21 cellular contexts compared by ENCODE assay signal in the genomic region with DNA sequence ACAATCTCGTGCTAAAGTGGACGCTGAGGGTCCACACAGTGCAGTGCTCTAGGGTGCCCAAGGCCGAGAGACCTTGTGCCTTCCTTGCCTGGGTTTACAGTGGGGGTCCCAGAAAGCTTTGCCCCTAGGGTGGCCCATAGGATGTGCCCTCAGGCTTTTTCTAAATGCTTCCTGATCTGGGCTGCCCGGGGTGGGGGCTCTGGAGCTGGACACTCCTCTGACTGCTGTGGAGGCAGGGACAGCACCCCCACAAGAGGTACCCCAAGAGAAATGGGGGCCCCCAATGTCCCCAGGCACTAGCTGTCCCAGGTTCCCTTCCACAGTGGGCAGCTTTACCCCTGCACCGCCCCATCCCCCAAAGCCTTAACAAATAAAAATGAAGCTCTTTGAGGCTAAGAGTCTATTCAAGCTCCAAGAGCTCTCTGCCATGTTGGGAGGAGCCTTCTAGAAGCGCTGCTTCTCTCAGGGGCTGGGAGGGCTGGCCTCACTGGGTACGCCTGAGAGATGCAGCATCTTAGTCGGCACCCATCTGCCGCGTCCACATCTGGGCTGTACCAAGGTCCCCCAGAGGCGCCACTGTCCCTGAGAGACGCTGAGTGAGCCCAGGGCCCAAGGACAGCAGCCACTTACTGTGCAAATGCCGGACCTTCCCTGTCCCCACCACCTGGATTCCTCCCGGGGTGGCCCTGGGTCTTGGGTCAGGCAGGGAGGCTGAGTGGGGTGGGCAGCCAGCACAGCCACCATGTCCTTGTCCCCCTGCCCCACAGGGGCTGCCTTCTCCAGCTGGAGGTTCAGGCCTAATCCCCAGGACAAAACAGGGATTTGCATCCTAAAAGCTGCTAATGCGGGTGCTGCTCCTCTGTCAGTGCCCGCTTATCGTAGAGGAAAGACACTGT. TPM values are rescaled to one million over a fixed set of nuclear protein-coding genes. Genes with fewer than 3 reads are reported as not detected.
DNase-seq lines count a peak whose midpoint lies in the region; ATAC-seq and TF ChIP-seq lines count a peak whose summit lies in the region.
"Had no signal": no experiment of that assay in that cellular context is flagged by ENCODE, and none has a peak within 500 bp of the region (broad histone marks: within the 10 kb centered on the region; RNA-seq: fewer than 3 reads in every experiment).

No MANE protein-coding gene starts in this region.

- no peak for TF ChIP-seq CTCF in esophagus squamous epithelium (IDR thresholded peaks at IDR 0.05)
- no peak for TF ChIP-seq CTCF in neural progenitor cell (IDR thresholded peaks at IDR 0.05)
- TF ChIP-seq CTCF in foreskin keratinocyte (conservative IDR thresholded peaks at IDR 0.05) = no peak

- intact Hi-C loops in Right ventricle myocardium superior (cut with DNase I) = no loop called here
- intact Hi-C loops in cardiac septum (cut with DNase I) = no loop called here
- intact Hi-C loops in esophagus squamous epithelium (cut with DNase I) = no loop called here

- no peak overlapping the region for H3K9ac ChIP-seq in neural progenitor cell

- H3K4me3 ChIP-seq in esophagus squamous epithelium (no peak overlapping the region), neural progenitor cell (no peak overlapping the region)
- H3K4me3 ChIP-seq: thoracic aorta had no signal

- 57 to 74% methylated on average over 8 to 10 of the region's 17 CpGs for WGBS in esophagus squamous epithelium, 2 donors

- peaks cover 7% of the 10 kb centered on the region for H3K27me3 Mint-ChIP-seq in neural progenitor cell (ENCODE audit: insufficient read depth, low read depth)
- H3K27me3 Mint-ChIP-seq: CD4-positive, alpha-beta memory T cell; naive thymus-derived CD4-positive, alpha-beta T cell had no signal

- H3K27ac Mint-ChIP-seq in neural progenitor cell = peak overlapping the region; percentile 83
- H3K27ac Mint-ChIP-seq: naive thymus-derived CD4-positive, alpha-beta T cell had no signal

- no peak overlapping the region for H3K4me3 Mint-ChIP-seq in neural progenitor cell
- H3K4me3 Mint-ChIP-seq: activated CD4-positive, alpha-beta memory T cell treated with anti-CD3 and anti-CD28 coated beads, Interleukin-2, amount 10 ng/mL, durations not matched to agents 7 days and 5 days; naive thymus-derived CD4-positive, alpha-beta T cell had no signal

- H3K9me3 ChIP-seq in esophagus squamous epithelium (no peaks in the 10 kb centered on the region), neural progenitor cell (ENCODE audit: low read depth) (no peaks in the 10 kb centered on the region)
- H3K9me3 ChIP-seq: thoracic aorta had no signal

- H3K79me2 ChIP-seq in neural progenitor cell (ENCODE audit: low read depth) = no peaks in the 10 kb centered on the region

- no peaks in the 10 kb centered on the region for H4K20me1 ChIP-seq in neural progenitor cell (ENCODE audit: low read depth)

- H3K36me3 Mint-ChIP-seq in neural progenitor cell = no peaks in the 10 kb centered on the region
- H3K36me3 Mint-ChIP-seq: CD4-positive, alpha-beta memory T cell; naive thymus-derived CD4-positive, alpha-beta T cell had no signal

- H3K27ac ChIP-seq in esophagus squamous epithelium = peak overlapping the region; percentile 47 to 71 (median 58)
- no peak overlapping the region for H3K27ac ChIP-seq in neural progenitor cell
- H3K27ac ChIP-seq in foreskin keratinocyte = no peak overlapping the region
- H3K27ac ChIP-seq: thoracic aorta had no signal

- H2AFZ ChIP-seq in neural progenitor cell (replicated peaks) = no peak overlapping the region

- H3F3A ChIP-seq in neural progenitor cell (ENCODE audit: low read depth) = peaks cover 12% of the 10 kb centered on the region

- no peaks in the 10 kb centered on the region for H3K36me3 ChIP-seq in esophagus squamous epithelium
- no peaks in the 10 kb centered on the region for H3K36me3 ChIP-seq in neural progenitor cell
- H3K36me3 ChIP-seq: thoracic aorta had no signal

- H3K9me3 Mint-ChIP-seq in neural progenitor cell = no peaks in the 10 kb centered on the region
- H3K9me3 Mint-ChIP-seq: activated CD4-positive, alpha-beta memory T cell treated with anti-CD3 and anti-CD28 coated beads, Interleukin-2, amount 10 ng/mL, durations not matched to agents 7 days and 5 days; CD4-positive, alpha-beta memory T cell; naive thymus-derived CD4-positive, alpha-beta T cell had no signal

- no peak for TF ChIP-seq POLR2A in esophagus squamous epithelium (IDR thresholded peaks at IDR 0.05)

- ATAC-seq in Right ventricle myocardium superior (ENCODE audit: poor library complexity) (no peak), GM21576 (IDR thresholded peaks at IDR 0.05; ENCODE audit: unreplicated experiment) (no peak), GM19455 (IDR thresholded peaks at IDR 0.05; ENCODE audit: unreplicated experiment) (no peak), GM18517 (IDR thresholded peaks at IDR 0.05; ENCODE audit: unreplicated experiment) (no peak), foreskin keratinocyte (no peak)

- peaks cover 26% of the 10 kb centered on the region for H3K4me1 Mint-ChIP-seq in neural progenitor cell

- H3K4me2 ChIP-seq in neural progenitor cell = peak overlapping the region; percentile 56

- H3K4me1 ChIP-seq in esophagus squamous epithelium = peaks cover 20 to 42% (median 22%) of the 10 kb centered on the region in 3 donors
- H3K4me1 ChIP-seq in neural progenitor cell = peaks cover 48% of the 10 kb centered on the region
- peaks cover 5% of the 10 kb centered on the region for H3K4me1 ChIP-seq in foreskin keratinocyte

- DNase-seq in Right ventricle myocardium superior (peak; percentile 35), cardiac septum (ENCODE audit: low spot score) (no peak), esophagus squamous epithelium (lab: John Stamatoyannopoulos, UW) (no peak), neural progenitor cell (ENCODE audit: low spot score) (peak; percentile 84), foreskin keratinocyte (no peak)
- DNase-seq: ACHN; activated T-cell treated with anti-CD3 and anti-CD28 coated beads, Interleukin-2, amount 50 U/mL, for 1 hour; erythroblast; NCI-H446 treated with DMSO at 0.1 percent for 48 hours; SIG-M5 had no signal

- H3K27me3 ChIP-seq in esophagus squamous epithelium (no peaks in the 10 kb centered on the region), neural progenitor cell (no peaks in the 10 kb centered on the region), foreskin keratinocyte (no peaks in the 10 kb centered on the region)

RNA-seq across cellular contexts. Expression of gene CEBPA, which starts 27.4 kb away (rescaled TPM):
- total RNA-seq in Right ventricle myocardium superior = 3.4 TPM
- 2.3 TPM for total RNA-seq in cardiac septum
- total RNA-seq in esophagus squamous epithelium = 10 to 100 TPM; 27.1 to 33.5 (median 31.5) TPM
- 0.71 and 2.9 TPM in 2 replicates for total RNA-seq in neural progenitor cell (ENCODE audit: low replicate concordance)
- total RNA-seq in foreskin keratinocyte = 1.4 TPM in 2 replicates
- polyA plus RNA-seq in foreskin keratinocyte = 1.3 and 1.5 TPM in 2 replicates
- polyA plus RNA-seq: naive thymus-derived CD4-positive, alpha-beta T cell had no signal

RNA-seq across cellular contexts. Expression of gene SLC7A10, which starts 49.3 kb away (rescaled TPM):
- total RNA-seq in Right ventricle myocardium superior = 0.13 TPM
- not detected for total RNA-seq in cardiac septum
- total RNA-seq in esophagus squamous epithelium = not detected
- 0.79 and 0.81 TPM in 2 replicates for total RNA-seq in neural progenitor cell (ENCODE audit: low replicate concordance)
- total RNA-seq in foreskin keratinocyte = not detected in 2 replicates
- polyA plus RNA-seq in foreskin keratinocyte = not detected in 2 replicates
- total RNA-seq: activated CD4-positive, alpha-beta memory T cell treated with anti-CD3 and anti-CD28 coated beads, Interleukin-2, amount 10 ng/mL, durations not matched to agents 7 days and 5 days; CD4-positive, alpha-beta memory T cell; Daoy; glomerular endothelial cell; naive thymus-derived CD4-positive, alpha-beta T cell; pulmonary artery endothelial cell; T-helper 1 cell treated with Interleukin-12 subunit alpha and Interleukin-12 subunit beta and Interleukin-4 antibody, amounts not matched to agents 30 ng/mL and 1 ng/mL, for 36 hours; thoracic aorta had no signal
- polyA plus RNA-seq: CD4-positive, alpha-beta memory T cell; naive thymus-derived CD4-positive, alpha-beta T cell had no signal

Comparison
In these comparisons a context has a peak if more than half of its experiments do, and no peak if none do; other contexts are left out.
1. DNase-seq: peak in Right ventricle myocardium superior (single experiment) and neural progenitor cell (single experiment); none in cardiac septum (single experiment), esophagus squamous epithelium (single experiment) and foreskin keratinocyte (0 of 2).
2. H3K27ac ChIP-seq: peak in esophagus squamous epithelium (4 of 4); none in neural progenitor cell (single experiment) and foreskin keratinocyte (single experiment).